In genomic region chrX:119687661-119688413, GRCh38 we compare ENCODE assay signal across 13 cellular contexts. TPM values are rescaled to one million over a fixed set of nuclear protein-coding genes. Genes with fewer than 3 reads are reported as not detected.
DNase-seq lines count a peak whose midpoint lies in the region; ATAC-seq, FAIRE-seq and TF ChIP-seq lines count a peak whose summit lies in the region.
"Had no signal": no experiment of that assay in that cellular context is flagged by ENCODE, and none has a peak within 500 bp of the region (broad histone marks: within the 10 kb centered on the region; RNA-seq: fewer than 3 reads in every experiment).

No MANE protein-coding gene starts in this region.

- TF ChIP-seq CTCF in D721Med (IDR thresholded peaks at IDR 0.05; ENCODE audit: insufficient read depth, missing control alignments) (no peak), natural killer cell (IDR thresholded peaks at IDR 0.05) (no peak), tibial nerve (IDR thresholded peaks at IDR 0.05) (no peak)

- peak overlapping the region in 1 of 4 donors; percentile 26 for H3K27ac ChIP-seq in tibial nerve
- H3K27ac ChIP-seq: foreskin keratinocyte had no signal

- peak; percentile 11 for FAIRE-seq in D721Med (lab: Jason Lieb, UNC)

- no peaks in the 10 kb centered on the region for H3K27me3 Mint-ChIP-seq in activated T-helper 2 cell treated with anti-CD3 and anti-CD28 coated beads, Interferon-gamma antibody, Interleukin-2, Interleukin-4, amounts not matched to agents 10 μg/mL and 5 μg/mL and 100 μg/mL, durations not matched to agents 14 hours and 24 hours and 36 hours (ENCODE audit: low read depth)
- no peaks in the 10 kb centered on the region for H3K27me3 Mint-ChIP-seq in natural killer cell (ENCODE audit: low read depth in 2 of 2)

- no peak for DNase-seq in D721Med (ENCODE audit: insufficient read length, low spot score)
- DNase-seq in Jurkat, Clone E6-1 (ENCODE audit: low read depth, low spot score) = peak; percentile 69
- no peak for DNase-seq in activated T-helper 2 cell treated with anti-CD3 and anti-CD28 coated beads, Interferon-gamma antibody, Interleukin-2, Interleukin-4, amounts not matched to agents 10 μg/mL and 5 μg/mL and 100 μg/mL, durations not matched to agents 14 hours and 24 hours and 36 hours (ENCODE audit: low spot score)
- DNase-seq in natural killer cell = no peak
- DNase-seq in SW 1271 (lab: John Stamatoyannopoulos, UW) = no peak
- no peak for DNase-seq in tibial nerve (ENCODE audit: low spot score in 2 of 2)
- no peak for DNase-seq in GF-D8 (lab: John Stamatoyannopoulos, UW)
- DNase-seq: DMS153, foreskin keratinocyte, MV-4-11, NCI-H510A had no signal

- peaks cover 41% of the 10 kb centered on the region for H3K4me1 Mint-ChIP-seq in activated T-helper 2 cell treated with anti-CD3 and anti-CD28 coated beads, Interferon-gamma antibody, Interleukin-2, Interleukin-4, amounts not matched to agents 10 μg/mL and 5 μg/mL and 100 μg/mL, durations not matched to agents 14 hours and 24 hours and 36 hours (ENCODE audit: low read depth)
- peaks cover 55 to 84% of the 10 kb centered on the region in 2 donors for H3K4me1 Mint-ChIP-seq in natural killer cell

- H3K4me3 Mint-ChIP-seq in activated T-helper 2 cell treated with anti-CD3 and anti-CD28 coated beads, Interferon-gamma antibody, Interleukin-2, Interleukin-4, amounts not matched to agents 10 μg/mL and 5 μg/mL and 100 μg/mL, durations not matched to agents 14 hours and 24 hours and 36 hours (ENCODE audit: low read depth) = peak overlapping the region; percentile 90
- peak overlapping the region; percentile 82 for H3K4me3 Mint-ChIP-seq in natural killer cell

- peaks cover 60% of the 10 kb centered on the region for H3K36me3 Mint-ChIP-seq in activated T-helper 2 cell treated with anti-CD3 and anti-CD28 coated beads, Interferon-gamma antibody, Interleukin-2, Interleukin-4, amounts not matched to agents 10 μg/mL and 5 μg/mL and 100 μg/mL, durations not matched to agents 14 hours and 24 hours and 36 hours (ENCODE audit: low read depth)
- H3K36me3 Mint-ChIP-seq in natural killer cell = no peaks in the 10 kb centered on the region

- peak overlapping the region; percentile 39 for H3K4me3 ChIP-seq in Jurkat, Clone E6-1 (ENCODE audit: low read length)
- no peak overlapping the region for H3K4me3 ChIP-seq in tibial nerve
- H3K4me3 ChIP-seq: HAP-1 had no signal

- H3K9me3 ChIP-seq in tibial nerve = no peaks in the 10 kb centered on the region
- H3K9me3 ChIP-seq: HAP-1 had no signal

- no peaks in the 10 kb centered on the region for H3K9me3 Mint-ChIP-seq in activated T-helper 2 cell treated with anti-CD3 and anti-CD28 coated beads, Interferon-gamma antibody, Interleukin-2, Interleukin-4, amounts not matched to agents 10 μg/mL and 5 μg/mL and 100 μg/mL, durations not matched to agents 14 hours and 24 hours and 36 hours
- no peaks in the 10 kb centered on the region for H3K9me3 Mint-ChIP-seq in natural killer cell

- H3K4me1 ChIP-seq in tibial nerve = peaks cover 0 to 19% (median 4%) of the 10 kb centered on the region in 4 donors
- H3K4me1 ChIP-seq: foreskin keratinocyte had no signal

- ATAC-seq in natural killer cell = no peak
- no peak for ATAC-seq in HG03135 (IDR thresholded peaks at IDR 0.05; ENCODE audit: unreplicated experiment)
- ATAC-seq: foreskin keratinocyte had no signal

- H3K36me3 ChIP-seq in tibial nerve = no peaks in the 10 kb centered on the region
- H3K36me3 ChIP-seq: HAP-1 had no signal

- H3K27me3 ChIP-seq in tibial nerve = no peaks in the 10 kb centered on the region
- H3K27me3 ChIP-seq: foreskin keratinocyte had no signal

- intact Hi-C loops in activated T-helper 2 cell treated with anti-CD3 and anti-CD28 coated beads, Interferon-gamma antibody, Interleukin-2, Interleukin-4, amounts not matched to agents 10 μg/mL and 5 μg/mL and 100 μg/mL, durations not matched to agents 14 hours and 24 hours and 36 hours (cut with micrococcal nuclease) = loop anchor here (5.0 kb wide), 1 partner anchor 184 kb away; the partner anchor contains the start of genes NDUFA1 and RNF113A
- intact Hi-C loops in natural killer cell (cut with micrococcal nuclease) = loop anchor here (5.0 to 10.0 kb wide), 2 partner anchors 69 to 83 kb away; partner anchors contain the start of genes NKRF and SOWAHD

- H3K27ac Mint-ChIP-seq in activated T-helper 2 cell treated with anti-CD3 and anti-CD28 coated beads, Interferon-gamma antibody, Interleukin-2, Interleukin-4, amounts not matched to agents 10 μg/mL and 5 μg/mL and 100 μg/mL, durations not matched to agents 14 hours and 24 hours and 36 hours = peak overlapping the region; percentile 100
- H3K27ac Mint-ChIP-seq in natural killer cell = peak overlapping the region; percentile 96 to 98

- no peak for TF ChIP-seq POLR2A in tibial nerve (IDR thresholded peaks at IDR 0.05)

- TF ChIP-seq EP300 in tibial nerve (IDR thresholded peaks at IDR 0.05) = no peak

- WGBS in tibial nerve, 2 donors = 74 to 78% methylated on average over 5 of the region's 5 CpGs

RNA-seq across cellular contexts. Expression of gene SEPTIN6, which starts 5.1 kb away (rescaled TPM):
- polyA plus RNA-seq in Jurkat, Clone E6-1 (2012; ENCODE audit: insufficient read depth, insufficient read length) = 515 TPM
- total RNA-seq in activated T-helper 2 cell treated with anti-CD3 and anti-CD28 coated beads, Interferon-gamma antibody, Interleukin-2, Interleukin-4, amounts not matched to agents 10 μg/mL and 5 μg/mL and 100 μg/mL, durations not matched to agents 14 hours and 24 hours and 36 hours = 175 and 179 TPM in 2 replicates
- total RNA-seq in natural killer cell (100 to 1,000 TPM; 138 to 202 (median 158) TPM), tibial nerve (10 to 100 TPM; 18.8 to 35.8 (median 29.7) TPM)
